12 cellular contexts compared by ENCODE assay signal in the genomic region with DNA sequence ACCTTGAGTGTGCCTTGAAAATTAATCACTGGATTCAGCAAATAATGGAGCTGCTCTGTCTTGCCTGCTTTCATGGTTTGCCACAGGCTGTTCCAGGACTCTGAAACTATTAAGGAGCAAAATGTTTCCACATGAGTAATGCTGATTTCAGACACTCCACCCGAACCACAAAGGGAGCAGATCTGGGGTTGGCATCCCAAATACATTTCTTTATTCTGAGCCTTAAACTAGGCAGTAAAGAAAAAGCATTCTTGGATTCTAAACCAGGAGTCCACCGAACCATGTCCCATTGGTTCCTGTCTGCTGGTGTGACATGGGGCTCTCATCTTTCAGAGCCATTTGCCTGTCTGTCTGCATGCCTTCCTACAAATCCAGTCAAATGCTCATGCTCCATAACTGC. TPM values are rescaled to one million over a fixed set of nuclear protein-coding genes. Genes with fewer than 3 reads are reported as not detected.
DNase-seq lines count a peak whose midpoint lies in the region; FAIRE-seq and TF ChIP-seq lines count a peak whose summit lies in the region.
"Had no signal": no experiment of that assay in that cellular context is flagged by ENCODE, and none has a peak within 500 bp of the region (broad histone marks: within the 10 kb centered on the region; RNA-seq: fewer than 3 reads in every experiment).

No MANE protein-coding gene starts in this region.

- H3K9me1 ChIP-seq in keratinocyte (ENCODE audit: control insufficient read depth, extremely low read depth, insufficient read depth, low read length), result no peaks in the 10 kb centered on the region

- no peak overlapping the region for H3K4me3 ChIP-seq in cardiac fibroblast (replicated peaks in 1 of 2; ENCODE audit: low read depth in 2 of 2, low read length in 2 of 2)
- H3K4me3 ChIP-seq in keratinocyte (ENCODE audit: control insufficient read depth in 2 of 3, extremely low read depth in 1 of 3, insufficient read depth in 2 of 3, low read depth in 1 of 3, low read length in 3 of 3), result peak overlapping the region in 2 of 3 experiments; percentile 23 to 36

- H2AFZ ChIP-seq in keratinocyte (ENCODE audit: control insufficient read depth, low read length), result peak overlapping the region; percentile 83

- H3K79me2 ChIP-seq in keratinocyte (ENCODE audit: control insufficient read depth, insufficient read depth, low read length), result no peaks in the 10 kb centered on the region

- peaks cover 31% of the 10 kb centered on the region for H3K4me1 ChIP-seq in keratinocyte (ENCODE audit: control insufficient read depth, extremely low read depth, insufficient read depth, low read length)

- DNase-seq in A172 (ENCODE audit: low spot score) (peak; percentile 48), HK-2 (ENCODE audit: unreplicated experiment) (peak; percentile 26), cardiac fibroblast (ENCODE audit: low read depth in 2 of 2) (peak; percentile 59 to 85), keratinocyte (ENCODE audit: low read depth, low spot score) (peak; percentile 49), mesenteric fat pad (ENCODE audit: low spot score) (no peak), NOMO-1 treated with DMSO at 0.1 percent for 48 hours (lab: John Stamatoyannopoulos, UW; ENCODE audit: unreplicated experiment) (no peak), SHP77 treated with DMSO at 0.1 percent for 48 hours (lab: John Stamatoyannopoulos, UW) (no peak), NCI-H1417 (lab: John Stamatoyannopoulos, UW) (no peak)
- DNase-seq: naive B cell; NCI-H146; stimulated activated CD4-positive, alpha-beta T cell treated with anti-CD3 and anti-CD28 coated beads, Interleukin-4, amount 100 ng/mL, for 4 hours had no signal

- H3K9ac ChIP-seq in keratinocyte (ENCODE audit: control insufficient read depth, extremely low read depth, insufficient read depth, low read length), result peak overlapping the region; percentile 33

- H3K27me3 ChIP-seq in keratinocyte (ENCODE audit: control insufficient read depth, extremely low read depth, insufficient read depth, low read length), result no peaks in the 10 kb centered on the region

- dilution Hi-C loops in keratinocyte (cut with MboI; ENCODE audit: extremely low pct_ligation_motif_present, low sequenced_read_pairs), result no loop called here

- FAIRE-seq in keratinocyte (lab: Jason Lieb, UNC), result peak; percentile 83
- FAIRE-seq: GM19239 had no signal

- H3K4me2 ChIP-seq in keratinocyte (ENCODE audit: control insufficient read depth, extremely low read depth, insufficient read depth, low read depth, low read length), result peak overlapping the region; percentile 86

- no peaks in the 10 kb centered on the region for H3K9me3 ChIP-seq in keratinocyte (ENCODE audit: control insufficient read depth, low read depth, low read length)

- H3K36me3 ChIP-seq in keratinocyte (ENCODE audit: control insufficient read depth in 2 of 2, extremely low read depth in 1 of 2, insufficient read depth in 2 of 2, low read length in 2 of 2), result no peaks in the 10 kb centered on the region

- TF ChIP-seq CTCF in cardiac fibroblast (IDR thresholded peaks at IDR 0.05; ENCODE audit: low read depth, low read length), result no peak
- TF ChIP-seq CTCF in keratinocyte (optimal IDR thresholded peaks at IDR 0.05 in 1 of 3, IDR thresholded peaks at IDR 0.05 in 1 of 3, conservative IDR thresholded peaks at IDR 0.05 in 1 of 3; ENCODE audit: extremely low read depth in 1 of 3, insufficient read depth in 2 of 3, low read length in 3 of 3), result no peak

- H3K27ac ChIP-seq in keratinocyte (ENCODE audit: control insufficient read depth, insufficient read depth, low read length), result peak overlapping the region; percentile 67

- H4K20me1 ChIP-seq in keratinocyte (ENCODE audit: control insufficient read depth, extremely low read depth, insufficient read depth, low read length), result no peaks in the 10 kb centered on the region

RNA-seq across cellular contexts. Expression of gene C1QTNF3, which starts 10.1 kb away (rescaled TPM):
- total RNA-seq in A172 (2014; rRNA removed; shearing (Covaris generic)), result not detected in 2 replicates
- 0.17 to 1.1 TPM (median 1.0 TPM) in 3 replicates for polyA plus RNA-seq in keratinocyte
- polyA plus RNA-seq in keratinocyte (2011; ENCODE audit: low read depth), result not detected
- 0.10 and 0.19 TPM in 2 replicates for polyA plus RNA-seq in keratinocyte (2011; cell fraction: cytosol; rRNA removed)
- 3.2 and 3.5 TPM in 2 replicates for polyA plus RNA-seq in keratinocyte (2011; cell fraction: nucleus; rRNA removed)
- 0.25 and 0.89 TPM in 2 replicates for polyA plus RNA-seq in keratinocyte (2012; ENCODE audit: low replicate concordance)
- 0.10 to 1.2 TPM in 2 of 3 replicates, not detected in the other for polyA minus RNA-seq in keratinocyte
- polyA minus RNA-seq in keratinocyte (2011; cell fraction: cytosol; rRNA and poly(A)+ RNA removed), result not detected
- 1.8 and 3.3 TPM in 2 replicates for polyA minus RNA-seq in keratinocyte (2011; cell fraction: nucleus; rRNA and poly(A)+ RNA removed)
- total RNA-seq in mesenteric fat pad, result 2.7 TPM

RNA-seq across cellular contexts. Expression of gene AMACR, which starts 45.3 kb away (rescaled TPM):
- 16.7 and 25.1 TPM in 2 replicates for total RNA-seq in A172 (2014; rRNA removed; shearing (Covaris generic))
- polyA plus RNA-seq in keratinocyte, result 20.3 to 34.6 TPM (median 22.3 TPM) in 3 replicates
- 9.7 TPM for polyA plus RNA-seq in keratinocyte (2011; ENCODE audit: low read depth)
- 19.6 and 25.0 TPM in 2 replicates for polyA plus RNA-seq in keratinocyte (2011; cell fraction: cytosol; rRNA removed)
- 28.6 and 31.2 TPM in 2 replicates for polyA plus RNA-seq in keratinocyte (2011; cell fraction: nucleus; rRNA removed)
- polyA plus RNA-seq in keratinocyte (2012; ENCODE audit: low replicate concordance), result 6.7 and 14.1 TPM in 2 replicates
- polyA minus RNA-seq in keratinocyte, result 1.0 to 22.3 TPM (median 7.9 TPM) in 3 replicates
- polyA minus RNA-seq in keratinocyte (2011; cell fraction: cytosol; rRNA and poly(A)+ RNA removed), result 11.3 TPM
- polyA minus RNA-seq in keratinocyte (2011; cell fraction: nucleus; rRNA and poly(A)+ RNA removed), result 7.9 and 19.9 TPM in 2 replicates
- 5.6 TPM for total RNA-seq in mesenteric fat pad

Comparison
In these comparisons a context has a peak if more than half of its experiments do, and no peak if none do; other contexts are left out.
1. DNase-seq: peak in A172 (single experiment), HK-2 (single experiment), cardiac fibroblast (2 of 2) and keratinocyte (single experiment); none in mesenteric fat pad (single experiment), NOMO-1 treated with DMSO at 0.1 percent for 48 hours (single experiment), SHP77 treated with DMSO at 0.1 percent for 48 hours (single experiment) and NCI-H1417 (0 of 3).
2. H3K4me3 ChIP-seq: peak in keratinocyte (2 of 3); none in cardiac fibroblast (0 of 2).